19 cellular contexts compared by ENCODE assay signal in the genomic region with DNA sequence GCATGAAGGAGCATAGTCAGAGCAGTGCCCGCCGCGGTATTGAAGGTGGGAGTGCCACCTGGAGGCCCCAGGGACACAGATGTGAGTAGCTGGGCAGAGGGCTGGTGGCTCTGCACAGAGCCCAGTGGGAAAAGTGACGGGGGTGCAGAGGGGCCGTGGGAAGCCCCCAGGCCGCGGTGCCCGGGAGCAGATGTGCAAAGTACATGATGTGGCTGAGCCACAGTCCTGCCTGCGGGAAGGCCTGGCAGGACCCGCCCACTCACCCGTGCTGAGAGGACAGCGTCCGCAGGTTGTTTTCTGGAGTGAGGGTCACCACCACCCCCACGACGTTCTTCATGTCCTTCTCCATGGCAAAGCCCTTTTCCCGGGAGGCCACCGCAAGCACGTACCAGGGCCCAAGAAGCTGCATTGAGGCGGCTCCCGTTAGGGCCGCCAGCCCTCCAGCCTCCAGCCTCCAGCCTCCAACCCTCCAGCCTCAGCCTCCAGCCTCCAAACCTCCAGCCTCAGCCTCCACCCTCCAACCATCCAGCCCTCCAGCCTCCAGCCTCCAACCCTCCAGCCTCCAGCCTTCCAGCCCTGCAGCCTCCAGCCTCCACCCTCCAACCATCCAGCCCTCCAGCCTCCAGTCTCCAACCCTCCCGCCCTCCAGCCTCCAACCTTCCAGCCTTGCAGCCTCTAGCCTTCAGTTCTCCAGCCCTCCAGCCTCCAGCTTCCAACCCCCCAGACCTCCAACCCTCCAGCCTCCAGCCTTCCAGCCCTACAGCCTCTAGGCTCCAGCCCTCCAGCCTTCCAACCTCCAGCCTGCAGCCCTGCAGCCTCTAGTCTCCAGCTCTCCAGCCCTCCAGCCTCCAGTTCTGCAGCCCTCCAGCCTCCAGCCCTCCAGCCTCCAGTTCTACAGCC. TPM values are rescaled to one million over a fixed set of nuclear protein-coding genes. Genes with fewer than 3 reads are reported as not detected.
A peak's percentile ranks its signal among the peaks of the same experiment; 100 is the strongest.
DNase-seq lines count a peak whose midpoint lies in the region; ATAC-seq and TF ChIP-seq lines count a peak whose summit lies in the region.
"Had no signal": no experiment of that assay in that cellular context is flagged by ENCODE, and none has a peak within 500 bp of the region (broad histone marks: within the 10 kb centered on the region; RNA-seq: fewer than 3 reads in every experiment).

No MANE protein-coding gene starts in this region.

- no peak overlapping the region for H2AK5ac ChIP-seq in mesendoderm (ENCODE audit: low read length)

- H3K4me3 Mint-ChIP-seq in memory B cell: no peak overlapping the region
- H3K4me3 Mint-ChIP-seq: CD8-positive, alpha-beta memory T cell had no signal

- intact Hi-C loops in left ventricle myocardium inferior (cut with micrococcal nuclease) (no loop called here), left ventricle myocardium superior (cut with micrococcal nuclease) (no loop called here)

- CTCF ChIA-PET in HEK293 (lab: Yijun Ruan, JAX): interaction anchor here (0.6 to 1.5 kb wide), 3 partner anchors 10 to 20 kb away, joined by 4 to 12 read pairs (median 5); a partner anchor contains a TSS

- no peaks in the 10 kb centered on the region for H3K79me1 ChIP-seq in mesendoderm (ENCODE audit: low read length)

- H3K4me2 ChIP-seq in mesendoderm (ENCODE audit: low read length): no peak overlapping the region

- no peak overlapping the region for H3K4me3 ChIP-seq in left ventricle myocardium inferior
- no peak overlapping the region for H3K4me3 ChIP-seq in HEK293 (ENCODE audit: low read depth, low read length)
- no peak overlapping the region for H3K4me3 ChIP-seq in mesendoderm (ENCODE audit: low read length)

- no peak for TF ChIP-seq CTCF in left ventricle myocardium inferior (IDR thresholded peaks at IDR 0.05; ENCODE audit: borderline replicate concordance)
- TF ChIP-seq CTCF in HEK293 (tag by site-specific recombination; IDR thresholded peaks at IDR 0.05): no peak

- no peak overlapping the region for H2BK120ac ChIP-seq in mesendoderm (ENCODE audit: low read depth, low read length)

- H3K27ac ChIP-seq in left ventricle myocardium inferior (replicated peaks) (peak overlapping the region; percentile 90), HEK293 (ENCODE audit: extremely low read depth, low read depth, low read length) (no peak overlapping the region), mesendoderm (ENCODE audit: low read depth, low read length) (no peak overlapping the region)
- H3K27ac ChIP-seq: C4-2B had no signal

- no peak overlapping the region for H3K18ac ChIP-seq in mesendoderm (ENCODE audit: low read length)

- no peaks in the 10 kb centered on the region for H3K36me3 ChIP-seq in left ventricle myocardium inferior
- H3K36me3 ChIP-seq in HEK293 (ENCODE audit: control insufficient read depth in 2 of 2, insufficient read depth in 1 of 2, low read length in 2 of 2): no peaks in the 10 kb centered on the region
- no peaks in the 10 kb centered on the region for H3K36me3 ChIP-seq in mesendoderm (ENCODE audit: control insufficient read depth, insufficient read depth, low read length)

- peak overlapping the region; percentile 72 for H3K27ac Mint-ChIP-seq in memory B cell
- H3K27ac Mint-ChIP-seq: CD8-positive, alpha-beta memory T cell had no signal

- H3K23ac ChIP-seq in mesendoderm (ENCODE audit: low read length): no peak overlapping the region

- H3K27me3 ChIP-seq in left ventricle myocardium inferior (ENCODE audit: low read depth) (peaks cover 15% of the 10 kb centered on the region), mesendoderm (ENCODE audit: insufficient read depth, low read length, poor library complexity) (no peaks in the 10 kb centered on the region)

- H4K8ac ChIP-seq in mesendoderm (ENCODE audit: low read depth, low read length): no peak overlapping the region

- H3K9ac ChIP-seq in mesendoderm (ENCODE audit: low read length): no peak overlapping the region

- no peaks in the 10 kb centered on the region for H3K27me3 Mint-ChIP-seq in memory B cell

- POLR2A ChIA-PET in HEK293 (lab: Yijun Ruan, JAX): interaction anchor here (0.6 to 5.1 kb wide), 2 partner anchors 19 to 476 kb away, joined by 4 to 21 read pairs; no protein-coding TSS in a partner anchor

- no peaks in the 10 kb centered on the region for H3K79me2 ChIP-seq in mesendoderm (ENCODE audit: control insufficient read depth, insufficient read depth, low read length)

- no peak for ATAC-seq in left ventricle myocardium superior
- no peak for ATAC-seq in memory B cell (ENCODE audit: low read depth)
- no peak for ATAC-seq in GM19023 (IDR thresholded peaks at IDR 0.05; ENCODE audit: unreplicated experiment)

- H3K36me3 Mint-ChIP-seq in memory B cell: peaks cover 2% of the 10 kb centered on the region

- H3K4me1 ChIP-seq in left ventricle myocardium inferior: peaks cover 47% of the 10 kb centered on the region
- no peaks in the 10 kb centered on the region for H3K4me1 ChIP-seq in HEK293 (ENCODE audit: control insufficient read depth, insufficient read depth, low read length)
- H3K4me1 ChIP-seq in mesendoderm (ENCODE audit: control insufficient read depth, low read depth, low read length): no peaks in the 10 kb centered on the region

- H2BK15ac ChIP-seq in mesendoderm (replicated peaks; ENCODE audit: low read depth): no peak overlapping the region

- DNase-seq in left ventricle myocardium inferior (no peak), left ventricle myocardium superior (no peak), memory B cell (ENCODE audit: low spot score in 2 of 2) (no peak), epidermal melanocyte (ENCODE audit: insufficient read length, low spot score) (no peak), mesendoderm (no peak)
- DNase-seq: CD8-positive, alpha-beta memory T cell; Kasumi-1; NCI-H1694; NCI-H2081; NCI-H2171 treated with DMSO at 0.1 percent for 48 hours; NCI-H446; NCI-H526; OCI-M1; SHP77 had no signal

- WGBS in mesendoderm (ENCODE audit: extremely low coverage, insufficient coverage, low lambda C conversion rate): no CpG with 5 or more reads among the region's 22 CpGs

- peaks cover 4% of the 10 kb centered on the region for H3K9me3 Mint-ChIP-seq in memory B cell

- no peak overlapping the region for H3K4ac ChIP-seq in mesendoderm (ENCODE audit: low read depth, low read length)

- no peak overlapping the region for H3K56ac ChIP-seq in mesendoderm (ENCODE audit: low read length)

- H3K4me1 Mint-ChIP-seq in memory B cell: peaks cover 38% of the 10 kb centered on the region
- H3K4me1 Mint-ChIP-seq: CD8-positive, alpha-beta memory T cell had no signal

- H2BK5ac ChIP-seq in mesendoderm (ENCODE audit: low read length): no peak overlapping the region

- H4K5ac ChIP-seq in mesendoderm (ENCODE audit: low read length): no peak overlapping the region

- H3K9me3 ChIP-seq in left ventricle myocardium inferior (replicated peaks) (peaks cover 13% of the 10 kb centered on the region), HEK293 (ENCODE audit: control insufficient read depth, insufficient read depth, low read depth, low read length) (no peaks in the 10 kb centered on the region)

TF ChIP-seq in HEK293, 187 proteins besides CTCF, POLR2A, EP300 and RAD21 (continues in another document):
- TF ChIP-seq ZNF624 (tag by site-specific recombination; IDR thresholded peaks at IDR 0.05) (no peak), KLF8 (tag by site-specific recombination; IDR thresholded peaks at IDR 0.05) (peak; percentile 18; the same call in 1 of the 2 replicates), ZNF202 (tag by site-specific recombination; IDR thresholded peaks at IDR 0.05; ENCODE audit: borderline replicate concordance) (0 out of 2 replicates have a peak, but pooled peaks have one; percentile 5)
- TF ChIP-seq, protein P1, sequence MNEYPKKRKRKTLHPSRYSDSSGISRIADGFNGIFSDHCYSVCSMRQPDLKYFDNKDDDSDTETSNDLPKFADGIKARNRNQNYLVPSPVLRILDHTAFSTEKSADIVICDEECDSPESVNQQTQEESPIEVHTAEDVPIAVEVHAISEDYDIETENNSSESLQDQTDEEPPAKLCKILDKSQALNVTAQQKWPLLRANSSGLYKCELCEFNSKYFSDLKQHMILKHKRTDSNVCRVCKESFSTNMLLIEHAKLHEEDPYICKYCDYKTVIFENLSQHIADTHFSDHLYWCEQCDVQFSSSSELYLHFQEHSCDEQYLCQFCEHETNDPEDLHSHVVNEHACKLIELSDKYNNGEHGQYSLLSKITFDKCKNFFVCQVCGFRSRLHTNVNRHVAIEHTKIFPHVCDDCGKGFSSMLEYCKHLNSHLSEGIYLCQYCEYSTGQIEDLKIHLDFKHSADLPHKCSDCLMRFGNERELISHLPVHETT (tag by site-specific recombination; IDR thresholded peaks at IDR 0.05): no peak

RNA-seq across cellular contexts. Expression of a gene that starts 0.9 kb away (rescaled TPM):
- 14.6 TPM for total RNA-seq in left ventricle myocardium inferior
- 17.4 TPM for total RNA-seq in left ventricle myocardium superior
- not detected for polyA plus RNA-seq in mesendoderm (2013, experiment 1 of 2)
- not detected for polyA plus RNA-seq in mesendoderm (2013, experiment 2 of 2)
- total RNA-seq: CD8-positive, alpha-beta memory T cell; Daoy; MCF 10A had no signal
- polyA plus RNA-seq: CD8-positive, alpha-beta memory T cell had no signal

RNA-seq across cellular contexts. Expression of a gene that starts 4.7 kb away (rescaled TPM):
- total RNA-seq in left ventricle myocardium inferior (9.6 TPM), left ventricle myocardium superior (10.6 TPM)
- 0.27 TPM for polyA plus RNA-seq in mesendoderm (2013, experiment 1 of 2)
- 0.59 TPM for polyA plus RNA-seq in mesendoderm (2013, experiment 2 of 2)
- total RNA-seq: Daoy, MCF 10A had no signal

RNA-seq across cellular contexts. Expression of a gene that starts 10.6 kb away (rescaled TPM):
- total RNA-seq in left ventricle myocardium inferior (not detected), left ventricle myocardium superior (not detected)
- polyA plus RNA-seq in mesendoderm (2013, experiment 1 of 2): not detected
- not detected for polyA plus RNA-seq in mesendoderm (2013, experiment 2 of 2)
- total RNA-seq: CD8-positive, alpha-beta memory T cell; Daoy; MCF 10A had no signal
- polyA plus RNA-seq: CD8-positive, alpha-beta memory T cell had no signal

RNA-seq across cellular contexts. Expression of a gene that starts 16.9 kb away (rescaled TPM):
- total RNA-seq in left ventricle myocardium inferior: 0.41 TPM
- 0.59 TPM for total RNA-seq in left ventricle myocardium superior
- 0.06 TPM for polyA plus RNA-seq in mesendoderm (2013, experiment 1 of 2)
- polyA plus RNA-seq in mesendoderm (2013, experiment 2 of 2): 0.10 TPM
- total RNA-seq: CD8-positive, alpha-beta memory T cell; Daoy; MCF 10A had no signal
- polyA plus RNA-seq: CD8-positive, alpha-beta memory T cell had no signal

RNA-seq across cellular contexts. Expression of a gene that starts 35.0 kb away (rescaled TPM):
- total RNA-seq in left ventricle myocardium inferior (21.4 TPM), left ventricle myocardium superior (22.3 TPM)
- 17.8 TPM for polyA plus RNA-seq in mesendoderm (2013, experiment 1 of 2)
- 18.1 TPM for polyA plus RNA-seq in mesendoderm (2013, experiment 2 of 2)
- total RNA-seq: CD8-positive, alpha-beta memory T cell; MCF 10A had no signal
- polyA plus RNA-seq: CD8-positive, alpha-beta memory T cell had no signal
